In the genomic region with DNA sequence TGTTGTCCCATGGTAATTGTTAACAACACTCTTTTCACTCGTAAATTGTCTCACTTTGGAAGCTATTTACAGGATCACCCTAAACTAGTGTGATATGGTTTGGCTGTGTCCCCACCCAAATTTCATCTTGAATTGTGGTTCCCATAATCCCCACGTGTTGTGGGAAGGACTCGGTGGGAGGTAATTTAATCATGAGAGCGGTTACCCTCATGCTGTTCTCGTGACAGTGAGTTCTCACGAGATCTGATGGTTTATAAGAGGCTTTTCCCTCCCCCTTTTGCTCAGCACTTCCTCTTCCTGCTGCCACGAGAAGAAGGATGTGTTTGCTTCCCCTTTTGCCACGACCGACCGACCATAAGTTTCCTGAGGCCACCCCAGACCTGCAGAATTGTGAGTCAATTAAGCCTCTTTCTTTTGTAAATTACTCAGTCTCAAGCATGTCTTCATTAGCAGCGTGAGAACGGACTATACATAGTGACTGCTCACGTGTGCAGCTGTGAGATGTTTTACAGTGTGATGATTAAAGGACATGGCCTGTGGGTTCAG, we compare ENCODE assay signal across 1 cellular context.
A peak's percentile ranks its signal among the peaks of the same experiment; 100 is the strongest.
TF ChIP-seq lines count a peak whose summit lies in the region.

No MANE protein-coding gene starts in this region.

TF ChIP-seq in HepG2, 621 proteins besides CTCF, POLR2A, EP300 and RAD21 (continued from another document and continues in another):
- TF ChIP-seq, protein P1, sequence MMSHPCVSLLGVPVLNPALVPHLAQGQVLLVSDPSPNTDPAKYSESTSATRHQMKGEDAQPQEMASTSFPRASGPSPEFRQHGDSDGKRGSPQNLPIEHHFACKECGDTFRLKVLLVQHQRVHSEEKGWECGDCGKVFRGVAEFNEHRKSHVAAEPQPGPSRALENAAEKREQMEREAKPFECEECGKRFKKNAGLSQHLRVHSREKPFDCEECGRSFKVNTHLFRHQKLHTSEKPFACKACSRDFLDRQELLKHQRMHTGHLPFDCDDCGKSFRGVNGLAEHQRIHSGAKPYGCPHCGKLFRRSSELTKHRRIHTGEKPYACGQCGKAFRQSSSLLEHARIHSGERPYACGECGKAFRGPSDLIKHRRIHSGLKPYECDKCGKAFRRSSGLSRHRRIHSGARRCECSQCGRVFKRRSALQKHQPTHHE (CRISPR knock-in tag; IDR thresholded peaks at IDR 0.05; ENCODE audit: borderline replicate concordance) = no peak
- TF ChIP-seq ZFP36L1 (CRISPR knock-in tag; IDR thresholded peaks at IDR 0.05) (no peak), JUN (CRISPR knock-in tag; IDR thresholded peaks at IDR 0.05) (no peak), ZNF879 (CRISPR knock-in tag; IDR thresholded peaks at IDR 0.05) (no peak), ZFP1 (CRISPR knock-in tag; IDR thresholded peaks at IDR 0.05) (no peak), KDM5A (IDR thresholded peaks at IDR 0.05; ENCODE audit: borderline replicate concordance, low read length) (no peak), KLF12 (CRISPR knock-in tag; IDR thresholded peaks at IDR 0.05; ENCODE audit: borderline replicate concordance) (no peak), HIVEP1 (CRISPR knock-in tag; IDR thresholded peaks at IDR 0.05) (no peak), SP4 (CRISPR knock-in tag; IDR thresholded peaks at IDR 0.05) (no peak), ZNF850 (CRISPR knock-in tag; conservative IDR thresholded peaks at IDR 0.05) (no peak), TARDBP (CRISPR knock-in tag; IDR thresholded peaks at IDR 0.05) (no peak), ZNF607 (CRISPR knock-in tag; IDR thresholded peaks at IDR 0.05; ENCODE audit: borderline replicate concordance) (no peak), ZNF839 (CRISPR knock-in tag; IDR thresholded peaks at IDR 0.05; ENCODE audit: borderline replicate concordance) (no peak), CHD2 (IDR thresholded peaks at IDR 0.05; ENCODE audit: low read depth, low read length) (peak; percentile 92), MYC (CRISPR knock-in tag; IDR thresholded peaks at IDR 0.05; ENCODE audit: borderline replicate concordance) (no peak), THAP11 (CRISPR knock-in tag; IDR thresholded peaks at IDR 0.05) (peak; percentile 47; the same call in 1 of the 2 replicates), ELF3 (CRISPR knock-in tag; IDR thresholded peaks at IDR 0.05) (peak; percentile 83), TCF12 (IDR thresholded peaks at IDR 0.05) (no peak), TCF12 (CRISPR knock-in tag; IDR thresholded peaks at IDR 0.05) (no peak), EZH2 (conservative IDR thresholded peaks at IDR 0.05; ENCODE audit: low read depth, low read length) (no peak), ZNF33A (CRISPR knock-in tag; IDR thresholded peaks at IDR 0.05; ENCODE audit: borderline replicate concordance) (no peak), XBP1 (CRISPR knock-in tag; IDR thresholded peaks at IDR 0.05) (no peak), STAG1 (CRISPR knock-in tag; IDR thresholded peaks at IDR 0.05) (no peak), RFX3 (CRISPR knock-in tag; IDR thresholded peaks at IDR 0.05) (no peak), ZNF883 (CRISPR knock-in tag; IDR thresholded peaks at IDR 0.05; ENCODE audit: not compliant biosample characterization) (peak; percentile 32), ZIK1 (CRISPR knock-in tag; IDR thresholded peaks at IDR 0.05; ENCODE audit: borderline replicate concordance, low read depth) (no peak), ZEB1 (IDR thresholded peaks at IDR 0.05; ENCODE audit: insufficient replicate concordance, low read depth) (no peak), ZNF263 (CRISPR knock-in tag; IDR thresholded peaks at IDR 0.05) (no peak), CBX2 (IDR thresholded peaks at IDR 0.05; ENCODE audit: low read depth, low read length) (no peak), CBX2 (CRISPR knock-in tag; IDR thresholded peaks at IDR 0.05; ENCODE audit: low read depth) (no peak), REPIN1 (CRISPR knock-in tag; IDR thresholded peaks at IDR 0.05; ENCODE audit: borderline replicate concordance, low read depth) (no peak), GTF3A (CRISPR knock-in tag; conservative IDR thresholded peaks at IDR 0.05) (no peak), SP5 (CRISPR knock-in tag; IDR thresholded peaks at IDR 0.05; ENCODE audit: borderline replicate concordance, low read depth) (no peak), ZNF260 (CRISPR knock-in tag; IDR thresholded peaks at IDR 0.05; ENCODE audit: borderline replicate concordance, low read depth) (no peak), ZNF367 (CRISPR knock-in tag; IDR thresholded peaks at IDR 0.05; ENCODE audit: borderline replicate concordance) (no peak), ZNF772 (CRISPR knock-in tag; IDR thresholded peaks at IDR 0.05) (no peak)
- TF ChIP-seq, protein P2, sequence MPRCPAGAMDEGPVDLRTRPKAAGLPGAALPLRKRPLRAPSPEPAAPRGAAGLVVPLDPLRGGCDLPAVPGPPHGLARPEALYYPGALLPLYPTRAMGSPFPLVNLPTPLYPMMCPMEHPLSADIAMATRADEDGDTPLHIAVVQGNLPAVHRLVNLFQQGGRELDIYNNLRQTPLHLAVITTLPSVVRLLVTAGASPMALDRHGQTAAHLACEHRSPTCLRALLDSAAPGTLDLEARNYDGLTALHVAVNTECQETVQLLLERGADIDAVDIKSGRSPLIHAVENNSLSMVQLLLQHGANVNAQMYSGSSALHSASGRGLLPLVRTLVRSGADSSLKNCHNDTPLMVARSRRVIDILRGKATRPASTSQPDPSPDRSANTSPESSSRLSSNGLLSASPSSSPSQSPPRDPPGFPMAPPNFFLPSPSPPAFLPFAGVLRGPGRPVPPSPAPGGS (CRISPR knock-in tag; IDR thresholded peaks at IDR 0.05) = no peak
- TF ChIP-seq, protein P3, sequence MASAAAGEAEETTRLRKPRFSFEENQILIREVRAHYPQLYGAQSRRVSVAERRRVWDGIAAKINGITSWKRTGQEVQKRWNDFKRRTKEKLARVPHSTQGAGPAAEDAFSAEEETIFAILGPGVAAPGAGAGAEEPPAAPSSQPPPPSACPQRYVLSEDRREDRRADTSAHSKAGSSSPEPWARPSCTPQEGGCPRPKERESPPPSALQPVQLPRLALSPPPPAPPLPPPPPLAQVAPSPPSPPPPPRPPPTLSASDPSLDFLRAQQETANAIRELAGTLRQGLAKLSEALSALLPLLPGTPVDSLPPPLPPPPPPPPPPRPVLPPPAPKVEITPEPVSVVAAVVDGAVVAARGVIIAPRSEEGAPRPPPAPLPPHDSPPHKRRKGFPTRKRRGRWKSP (CRISPR knock-in tag; IDR thresholded peaks at IDR 0.05) = no peak
- TF ChIP-seq, protein P4, sequence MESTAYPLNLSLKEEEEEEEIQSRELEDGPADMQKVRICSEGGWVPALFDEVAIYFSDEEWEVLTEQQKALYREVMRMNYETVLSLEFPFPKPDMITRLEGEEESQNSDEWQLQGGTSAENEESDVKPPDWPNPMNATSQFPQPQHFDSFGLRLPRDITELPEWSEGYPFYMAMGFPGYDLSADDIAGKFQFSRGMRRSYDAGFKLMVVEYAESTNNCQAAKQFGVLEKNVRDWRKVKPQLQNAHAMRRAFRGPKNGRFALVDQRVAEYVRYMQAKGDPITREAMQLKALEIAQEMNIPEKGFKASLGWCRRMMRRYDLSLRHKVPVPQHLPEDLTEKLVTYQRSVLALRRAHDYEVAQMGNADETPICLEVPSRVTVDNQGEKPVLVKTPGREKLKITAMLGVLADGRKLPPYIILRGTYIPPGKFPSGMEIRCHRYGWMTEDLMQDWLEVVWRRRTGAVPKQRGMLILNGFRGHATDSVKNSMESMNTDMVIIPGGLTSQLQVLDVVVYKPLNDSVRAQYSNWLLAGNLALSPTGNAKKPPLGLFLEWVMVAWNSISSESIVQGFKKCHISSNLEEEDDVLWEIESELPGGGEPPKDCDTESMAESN (CRISPR knock-in tag; conservative IDR thresholded peaks at IDR 0.05) = no peak; the same call in 1 of the 2 replicates
- TF ChIP-seq, protein P5, sequence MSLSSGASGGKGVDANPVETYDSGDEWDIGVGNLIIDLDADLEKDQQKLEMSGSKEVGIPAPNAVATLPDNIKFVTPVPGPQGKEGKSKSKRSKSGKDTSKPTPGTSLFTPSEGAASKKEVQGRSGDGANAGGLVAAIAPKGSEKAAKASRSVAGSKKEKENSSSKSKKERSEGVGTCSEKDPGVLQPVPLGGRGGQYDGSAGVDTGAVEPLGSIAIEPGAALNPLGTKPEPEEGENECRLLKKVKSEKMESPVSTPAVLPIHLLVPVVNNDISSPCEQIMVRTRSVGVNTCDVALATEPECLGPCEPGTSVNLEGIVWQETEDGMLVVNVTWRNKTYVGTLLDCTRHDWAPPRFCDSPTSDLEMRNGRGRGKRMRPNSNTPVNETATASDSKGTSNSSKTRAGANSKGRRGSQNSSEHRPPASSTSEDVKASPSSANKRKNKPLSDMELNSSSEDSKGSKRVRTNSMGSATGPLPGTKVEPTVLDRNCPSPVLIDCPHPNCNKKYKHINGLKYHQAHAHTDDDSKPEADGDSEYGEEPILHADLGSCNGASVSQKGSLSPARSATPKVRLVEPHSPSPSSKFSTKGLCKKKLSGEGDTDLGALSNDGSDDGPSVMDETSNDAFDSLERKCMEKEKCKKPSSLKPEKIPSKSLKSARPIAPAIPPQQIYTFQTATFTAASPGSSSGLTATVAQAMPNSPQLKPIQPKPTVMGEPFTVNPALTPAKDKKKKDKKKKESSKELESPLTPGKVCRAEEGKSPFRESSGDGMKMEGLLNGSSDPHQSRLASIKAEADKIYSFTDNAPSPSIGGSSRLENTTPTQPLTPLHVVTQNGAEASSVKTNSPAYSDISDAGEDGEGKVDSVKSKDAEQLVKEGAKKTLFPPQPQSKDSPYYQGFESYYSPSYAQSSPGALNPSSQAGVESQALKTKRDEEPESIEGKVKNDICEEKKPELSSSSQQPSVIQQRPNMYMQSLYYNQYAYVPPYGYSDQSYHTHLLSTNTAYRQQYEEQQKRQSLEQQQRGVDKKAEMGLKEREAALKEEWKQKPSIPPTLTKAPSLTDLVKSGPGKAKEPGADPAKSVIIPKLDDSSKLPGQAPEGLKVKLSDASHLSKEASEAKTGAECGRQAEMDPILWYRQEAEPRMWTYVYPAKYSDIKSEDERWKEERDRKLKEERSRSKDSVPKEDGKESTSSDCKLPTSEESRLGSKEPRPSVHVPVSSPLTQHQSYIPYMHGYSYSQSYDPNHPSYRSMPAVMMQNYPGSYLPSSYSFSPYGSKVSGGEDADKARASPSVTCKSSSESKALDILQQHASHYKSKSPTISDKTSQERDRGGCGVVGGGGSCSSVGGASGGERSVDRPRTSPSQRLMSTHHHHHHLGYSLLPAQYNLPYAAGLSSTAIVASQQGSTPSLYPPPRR (CRISPR knock-in tag; IDR thresholded peaks at IDR 0.05; ENCODE audit: borderline replicate concordance) = no peak
- TF ChIP-seq, protein P6, sequence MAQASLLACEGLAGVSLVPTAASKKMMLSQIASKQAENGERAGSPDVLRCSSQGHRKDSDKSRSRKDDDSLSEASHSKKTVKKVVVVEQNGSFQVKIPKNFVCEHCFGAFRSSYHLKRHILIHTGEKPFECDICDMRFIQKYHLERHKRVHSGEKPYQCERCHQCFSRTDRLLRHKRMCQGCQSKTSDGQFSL (CRISPR knock-in tag; IDR thresholded peaks at IDR 0.05) = no peak
- TF ChIP-seq, protein P7, sequence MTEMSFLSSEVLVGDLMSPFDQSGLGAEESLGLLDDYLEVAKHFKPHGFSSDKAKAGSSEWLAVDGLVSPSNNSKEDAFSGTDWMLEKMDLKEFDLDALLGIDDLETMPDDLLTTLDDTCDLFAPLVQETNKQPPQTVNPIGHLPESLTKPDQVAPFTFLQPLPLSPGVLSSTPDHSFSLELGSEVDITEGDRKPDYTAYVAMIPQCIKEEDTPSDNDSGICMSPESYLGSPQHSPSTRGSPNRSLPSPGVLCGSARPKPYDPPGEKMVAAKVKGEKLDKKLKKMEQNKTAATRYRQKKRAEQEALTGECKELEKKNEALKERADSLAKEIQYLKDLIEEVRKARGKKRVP (CRISPR knock-in tag; IDR thresholded peaks at IDR 0.05) = peak in 1 of 2 experiments; percentile 28; a peak in 1 of 4 replicates
- TF ChIP-seq, protein P8, sequence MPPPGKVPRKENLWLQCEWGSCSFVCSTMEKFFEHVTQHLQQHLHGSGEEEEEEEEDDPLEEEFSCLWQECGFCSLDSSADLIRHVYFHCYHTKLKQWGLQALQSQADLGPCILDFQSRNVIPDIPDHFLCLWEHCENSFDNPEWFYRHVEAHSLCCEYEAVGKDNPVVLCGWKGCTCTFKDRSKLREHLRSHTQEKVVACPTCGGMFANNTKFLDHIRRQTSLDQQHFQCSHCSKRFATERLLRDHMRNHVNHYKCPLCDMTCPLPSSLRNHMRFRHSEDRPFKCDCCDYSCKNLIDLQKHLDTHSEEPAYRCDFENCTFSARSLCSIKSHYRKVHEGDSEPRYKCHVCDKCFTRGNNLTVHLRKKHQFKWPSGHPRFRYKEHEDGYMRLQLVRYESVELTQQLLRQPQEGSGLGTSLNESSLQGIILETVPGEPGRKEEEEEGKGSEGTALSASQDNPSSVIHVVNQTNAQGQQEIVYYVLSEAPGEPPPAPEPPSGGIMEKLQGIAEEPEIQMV (CRISPR knock-in tag; IDR thresholded peaks at IDR 0.05; ENCODE audit: low read depth) = no peak
- TF ChIP-seq, protein P9, sequence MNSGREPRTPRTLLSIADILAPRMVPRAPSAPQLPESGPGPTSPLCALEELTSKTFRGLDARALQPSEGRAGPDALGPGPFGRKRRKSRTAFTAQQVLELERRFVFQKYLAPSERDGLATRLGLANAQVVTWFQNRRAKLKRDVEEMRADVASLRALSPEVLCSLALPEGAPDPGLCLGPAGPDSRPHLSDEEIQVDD (CRISPR knock-in tag; IDR thresholded peaks at IDR 0.05; ENCODE audit: borderline replicate concordance) = no peak
